In the genomic region with DNA sequence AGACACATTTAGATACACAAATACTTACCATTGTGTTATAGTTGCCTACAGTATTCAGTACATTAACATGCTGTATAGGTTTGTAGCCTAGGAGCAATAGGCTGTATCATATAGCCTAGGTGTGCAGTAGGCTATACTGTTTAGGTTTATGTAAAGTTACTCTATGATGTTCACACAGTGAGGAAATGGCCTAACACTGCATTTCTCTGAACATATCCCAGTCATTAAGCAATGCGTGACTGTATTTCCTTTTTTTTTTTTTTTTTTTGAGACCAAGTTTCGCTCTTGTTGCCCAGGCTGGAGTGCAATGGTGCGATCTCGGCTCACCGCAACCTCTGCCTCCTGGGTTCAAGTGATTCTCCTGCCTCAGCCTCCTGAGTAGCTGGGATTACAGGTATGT, we compare ENCODE assay signal across 1 cellular context. TPM values are rescaled to one million over a fixed set of nuclear protein-coding genes. Genes with fewer than 3 reads are reported as not detected.
"Had no signal": no experiment of that assay in that cellular context is flagged by ENCODE, and none has a peak within 500 bp of the region (broad histone marks: within the 10 kb centered on the region; RNA-seq: fewer than 3 reads in every experiment).

No MANE protein-coding gene starts in this region.

RNA-seq across cellular contexts. Expression of a gene that starts 5.1 kb away (rescaled TPM):
- total RNA-seq: naive thymus-derived CD8-positive, alpha-beta T cell had no signal
